ENCODE assay signal across 2 cellular contexts in genomic region chr12:7934560-7935463, GRCh38.
TF ChIP-seq lines count a peak whose summit lies in the region.

No MANE protein-coding gene starts in this region.

TF ChIP-seq in H1, 55 proteins besides CTCF, POLR2A, EP300 and RAD21 (continued from another document):
- no peak for TF ChIP-seq ATF2 (IDR thresholded peaks at IDR 0.05; ENCODE audit: low read length)
- no peak for TF ChIP-seq TAF7 (optimal IDR thresholded peaks at IDR 0.05; ENCODE audit: borderline replicate concordance, low read depth, low read length)
- no peak for TF ChIP-seq POU5F1 (IDR thresholded peaks at IDR 0.05; ENCODE audit: low read depth, low read length)
- no peak for TF ChIP-seq PHF8 (conservative IDR thresholded peaks at IDR 0.05; ENCODE audit: low read depth, low read length)
- no peak for TF ChIP-seq JUND (IDR thresholded peaks at IDR 0.05; ENCODE audit: low read length)
- TF ChIP-seq SP2 (IDR thresholded peaks at IDR 0.05; ENCODE audit: low read length): no peak
- no peak for TF ChIP-seq GABPA (IDR thresholded peaks at IDR 0.05; ENCODE audit: borderline replicate concordance, insufficient read depth, low read length)
- TF ChIP-seq CBX8 (IDR thresholded peaks at IDR 0.05; ENCODE audit: borderline replicate concordance, low read depth, low read length): no peak
- TF ChIP-seq KDM1A (IDR thresholded peaks at IDR 0.05; ENCODE audit: borderline replicate concordance, low read length): no peak
- no peak for TF ChIP-seq RNF2 (IDR thresholded peaks at IDR 0.05; ENCODE audit: borderline replicate concordance, low read depth, low read length, missing control alignments, poor library complexity, severe bottlenecking)
- no peak for TF ChIP-seq MAFK (IDR thresholded peaks at IDR 0.05; ENCODE audit: low read depth, low read length)
- TF ChIP-seq CHD2 (IDR thresholded peaks at IDR 0.05; ENCODE audit: low read length): no peak
- no peak for TF ChIP-seq SIN3A (conservative IDR thresholded peaks at IDR 0.05 in 1 of 2, IDR thresholded peaks at IDR 0.05 in 1 of 2; ENCODE audit: low read depth in 1 of 2, low read length in 2 of 2)

TF ChIP-seq in WTC11, 78 proteins besides CTCF, POLR2A, EP300 and RAD21 (continued from another document):
- TF ChIP-seq, protein P1, sequence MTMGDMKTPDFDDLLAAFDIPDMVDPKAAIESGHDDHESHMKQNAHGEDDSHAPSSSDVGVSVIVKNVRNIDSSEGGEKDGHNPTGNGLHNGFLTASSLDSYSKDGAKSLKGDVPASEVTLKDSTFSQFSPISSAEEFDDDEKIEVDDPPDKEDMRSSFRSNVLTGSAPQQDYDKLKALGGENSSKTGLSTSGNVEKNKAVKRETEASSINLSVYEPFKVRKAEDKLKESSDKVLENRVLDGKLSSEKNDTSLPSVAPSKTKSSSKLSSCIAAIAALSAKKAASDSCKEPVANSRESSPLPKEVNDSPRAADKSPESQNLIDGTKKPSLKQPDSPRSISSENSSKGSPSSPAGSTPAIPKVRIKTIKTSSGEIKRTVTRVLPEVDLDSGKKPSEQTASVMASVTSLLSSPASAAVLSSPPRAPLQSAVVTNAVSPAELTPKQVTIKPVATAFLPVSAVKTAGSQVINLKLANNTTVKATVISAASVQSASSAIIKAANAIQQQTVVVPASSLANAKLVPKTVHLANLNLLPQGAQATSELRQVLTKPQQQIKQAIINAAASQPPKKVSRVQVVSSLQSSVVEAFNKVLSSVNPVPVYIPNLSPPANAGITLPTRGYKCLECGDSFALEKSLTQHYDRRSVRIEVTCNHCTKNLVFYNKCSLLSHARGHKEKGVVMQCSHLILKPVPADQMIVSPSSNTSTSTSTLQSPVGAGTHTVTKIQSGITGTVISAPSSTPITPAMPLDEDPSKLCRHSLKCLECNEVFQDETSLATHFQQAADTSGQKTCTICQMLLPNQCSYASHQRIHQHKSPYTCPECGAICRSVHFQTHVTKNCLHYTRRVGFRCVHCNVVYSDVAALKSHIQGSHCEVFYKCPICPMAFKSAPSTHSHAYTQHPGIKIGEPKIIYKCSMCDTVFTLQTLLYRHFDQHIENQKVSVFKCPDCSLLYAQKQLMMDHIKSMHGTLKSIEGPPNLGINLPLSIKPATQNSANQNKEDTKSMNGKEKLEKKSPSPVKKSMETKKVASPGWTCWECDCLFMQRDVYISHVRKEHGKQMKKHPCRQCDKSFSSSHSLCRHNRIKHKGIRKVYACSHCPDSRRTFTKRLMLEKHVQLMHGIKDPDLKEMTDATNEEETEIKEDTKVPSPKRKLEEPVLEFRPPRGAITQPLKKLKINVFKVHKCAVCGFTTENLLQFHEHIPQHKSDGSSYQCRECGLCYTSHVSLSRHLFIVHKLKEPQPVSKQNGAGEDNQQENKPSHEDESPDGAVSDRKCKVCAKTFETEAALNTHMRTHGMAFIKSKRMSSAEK (CRISPR knock-in tag; IDR thresholded peaks at IDR 0.05; ENCODE audit: borderline replicate concordance): no peak
- TF ChIP-seq SOX15 (CRISPR knock-in tag; IDR thresholded peaks at IDR 0.05) (no peak), GABPB1 (CRISPR knock-in tag; IDR thresholded peaks at IDR 0.05) (no peak), PRRX2 (CRISPR knock-in tag; IDR thresholded peaks at IDR 0.05) (no peak), ZNF219 (CRISPR knock-in tag; IDR thresholded peaks at IDR 0.05; ENCODE audit: borderline replicate concordance) (no peak)
- TF ChIP-seq, protein P2, sequence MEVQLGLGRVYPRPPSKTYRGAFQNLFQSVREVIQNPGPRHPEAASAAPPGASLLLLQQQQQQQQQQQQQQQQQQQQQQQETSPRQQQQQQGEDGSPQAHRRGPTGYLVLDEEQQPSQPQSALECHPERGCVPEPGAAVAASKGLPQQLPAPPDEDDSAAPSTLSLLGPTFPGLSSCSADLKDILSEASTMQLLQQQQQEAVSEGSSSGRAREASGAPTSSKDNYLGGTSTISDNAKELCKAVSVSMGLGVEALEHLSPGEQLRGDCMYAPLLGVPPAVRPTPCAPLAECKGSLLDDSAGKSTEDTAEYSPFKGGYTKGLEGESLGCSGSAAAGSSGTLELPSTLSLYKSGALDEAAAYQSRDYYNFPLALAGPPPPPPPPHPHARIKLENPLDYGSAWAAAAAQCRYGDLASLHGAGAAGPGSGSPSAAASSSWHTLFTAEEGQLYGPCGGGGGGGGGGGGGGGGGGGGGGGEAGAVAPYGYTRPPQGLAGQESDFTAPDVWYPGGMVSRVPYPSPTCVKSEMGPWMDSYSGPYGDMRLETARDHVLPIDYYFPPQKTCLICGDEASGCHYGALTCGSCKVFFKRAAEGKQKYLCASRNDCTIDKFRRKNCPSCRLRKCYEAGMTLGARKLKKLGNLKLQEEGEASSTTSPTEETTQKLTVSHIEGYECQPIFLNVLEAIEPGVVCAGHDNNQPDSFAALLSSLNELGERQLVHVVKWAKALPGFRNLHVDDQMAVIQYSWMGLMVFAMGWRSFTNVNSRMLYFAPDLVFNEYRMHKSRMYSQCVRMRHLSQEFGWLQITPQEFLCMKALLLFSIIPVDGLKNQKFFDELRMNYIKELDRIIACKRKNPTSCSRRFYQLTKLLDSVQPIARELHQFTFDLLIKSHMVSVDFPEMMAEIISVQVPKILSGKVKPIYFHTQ (CRISPR knock-in tag; IDR thresholded peaks at IDR 0.05): no peak
